ENCODE assay signal across 7 cellular contexts in genomic region chr6:119319694-119320093, GRCh38.
"Had no signal": no experiment of that assay in that cellular context is flagged by ENCODE, and none has a peak within 500 bp of the region (broad histone marks: within the 10 kb centered on the region; RNA-seq: fewer than 3 reads in every experiment).

No MANE protein-coding gene starts in this region.

- ATAC-seq: GM23338 had no signal

- H3K27me3 Mint-ChIP-seq: IgD-negative memory B cell had no signal

- H3K27ac Mint-ChIP-seq: GM23338, H9 had no signal

- DNase-seq: H9, HCEC 1CT had no signal

- H3K4me3 Mint-ChIP-seq: GM23338, H9, IgD-negative memory B cell had no signal

- H3K4me1 Mint-ChIP-seq: GM23338, H9 had no signal

- FAIRE-seq: H1, H54, HTR-8/SVneo had no signal

- H2AFZ ChIP-seq: GM23338 had no signal

- H3K9me3 Mint-ChIP-seq: GM23338, H9, IgD-negative memory B cell had no signal

- H3K4me2 ChIP-seq: GM23338 had no signal

- H3K4me3 ChIP-seq: GM23338 had no signal
